In the genomic region with DNA sequence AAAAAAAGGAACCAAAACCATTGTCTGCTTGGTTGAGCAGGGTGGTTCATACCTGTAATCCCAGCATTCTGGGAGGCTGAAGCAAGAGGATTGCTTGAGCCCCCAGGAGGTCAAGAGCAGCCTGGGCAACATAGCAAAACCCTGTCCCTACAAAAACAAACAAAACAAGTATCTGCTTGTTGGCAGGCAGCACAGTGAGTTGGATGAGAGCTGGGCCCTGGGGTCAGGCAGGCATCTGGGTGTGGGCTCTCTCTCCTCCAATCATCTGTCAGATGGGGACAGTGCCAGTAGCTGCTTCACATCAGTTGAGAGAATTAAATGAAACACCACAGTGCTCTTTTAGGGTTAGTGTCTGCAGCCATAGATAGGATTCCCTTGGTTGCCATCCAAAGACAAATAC, we compare ENCODE assay signal across 15 cellular contexts.
"Had no signal": no experiment of that assay in that cellular context is flagged by ENCODE, and none has a peak within 500 bp of the region (broad histone marks: within the 10 kb centered on the region; RNA-seq: fewer than 3 reads in every experiment).

No MANE protein-coding gene starts in this region.

- H3K27ac ChIP-seq: parathyroid adenoma had no signal

- ATAC-seq: activated CD8-positive, alpha-beta memory T cell treated with anti-CD3 and anti-CD28 coated beads, Interleukin-2, amount 10 ng/mL, durations not matched to agents 7 days and 5 days; gastrocnemius medialis; left lobe of liver had no signal

- H3K4me3 Mint-ChIP-seq: neural crest cell had no signal

- H3K9ac ChIP-seq: parathyroid adenoma had no signal

- H3K27me3 ChIP-seq: gastrocnemius medialis had no signal

- H3K9me3 Mint-ChIP-seq: activated naive CD8-positive, alpha-beta T cell treated with anti-CD3 and anti-CD28 coated beads for 36 hours; activated T-cell treated with anti-CD3 and anti-CD28 coated beads, Interleukin-2, amount 50 U/mL, for 24 hours; neural crest cell; stimulated activated naive CD8-positive, alpha-beta T cell treated with anti-CD3 and anti-CD28 coated beads, Interleukin-15, Interleukin-2, amounts not matched to agents 100 ng/mL and 50 ng/mL, for 24 hours had no signal

- DNase-seq: activated CD4-positive, CD25-positive, alpha-beta regulatory T cell; activated CD8-positive, alpha-beta memory T cell treated with anti-CD3 and anti-CD28 coated beads, Interleukin-2, amount 10 ng/mL, durations not matched to agents 7 days and 5 days; activated effector memory CD4-positive, alpha-beta T cell treated with anti-CD3 and anti-CD28 coated beads, Interleukin-2, amount 50 U/mL, for 16 hours; activated naive CD8-positive, alpha-beta T cell treated with anti-CD3 and anti-CD28 coated beads for 36 hours; activated T-cell treated with anti-CD3 and anti-CD28 coated beads, Interleukin-2, amount 50 U/mL, for 24 hours; gastrocnemius medialis; islet precursor cell; mesendoderm; retina; stimulated activated CD4-positive, alpha-beta T cell treated with anti-CD3 and anti-CD28 coated beads, Interleukin-15, amount 100 ng/mL, for 24 hours; stimulated activated CD4-positive, alpha-beta T cell treated with anti-CD3 and anti-CD28 coated beads, Interleukin-4, amount 100 ng/mL, for 24 hours had no signal

- H3K27me3 Mint-ChIP-seq: activated CD8-positive, alpha-beta memory T cell treated with anti-CD3 and anti-CD28 coated beads, Interleukin-2, amount 10 ng/mL, durations not matched to agents 7 days and 5 days; activated naive CD8-positive, alpha-beta T cell treated with anti-CD3 and anti-CD28 coated beads for 36 hours; activated T-cell treated with anti-CD3 and anti-CD28 coated beads, Interleukin-2, amount 50 U/mL, for 24 hours; stimulated activated naive CD8-positive, alpha-beta T cell treated with anti-CD3 and anti-CD28 coated beads, Interleukin-15, Interleukin-2, amounts not matched to agents 100 ng/mL and 50 ng/mL, for 24 hours had no signal

- H2AFZ ChIP-seq: parathyroid adenoma had no signal
